ENCODE assay signal across 19 cellular contexts in genomic region chr2:120037995-120038541, GRCh38. TPM values are rescaled to one million over a fixed set of nuclear protein-coding genes. Genes with fewer than 3 reads are reported as not detected.
A peak's percentile ranks its signal among the peaks of the same experiment; 100 is the strongest.
DNase-seq lines count a peak whose midpoint lies in the region; ATAC-seq, FAIRE-seq and TF ChIP-seq lines count a peak whose summit lies in the region.
"Had no signal": no experiment of that assay in that cellular context is flagged by ENCODE, and none has a peak within 500 bp of the region (broad histone marks: within the 10 kb centered on the region; RNA-seq: fewer than 3 reads in every experiment).

No MANE protein-coding gene starts in this region.

- peak; percentile 27 for FAIRE-seq in islet of Langerhans (lab: Jason Lieb, UNC)
- FAIRE-seq: A549, RCC 7860 had no signal

- peaks cover 45% of the 10 kb centered on the region for H3K36me3 Mint-ChIP-seq in nephron progenitor cell (ENCODE audit: low read depth)
- H3K36me3 Mint-ChIP-seq: CD14-positive monocyte had no signal

- H3K4me3 Mint-ChIP-seq in nephron progenitor cell: no peak overlapping the region
- H3K4me3 Mint-ChIP-seq: B cell, CD14-positive monocyte, H9 had no signal

- DNase-seq in ELR (ENCODE audit: low read depth) (peak; percentile 46), M059J (ENCODE audit: low read depth) (peak; percentile 33), epithelial cell of esophagus (ENCODE audit: low read depth) (peak; percentile 27), left colon (no peak), nephron progenitor cell (no peak)
- DNase-seq in stimulated activated CD4-positive, alpha-beta T cell treated with anti-CD3 and anti-CD28 coated beads, Interleukin-1b, Interleukin-23, amount 100 ng/mL, for 48 hours: no peak
- DNase-seq: H9, Karpas-422, NCI-H1417 treated with DMSO at 0.1 percent for 48 hours, NCI-H187, NCI-H446, NCI-H526, SHP77 had no signal

- H3K27ac Mint-ChIP-seq in nephron progenitor cell: no peak overlapping the region
- H3K27ac Mint-ChIP-seq: B cell, CD14-positive monocyte, H9 had no signal

- TF ChIP-seq CTCF in epithelial cell of esophagus (IDR thresholded peaks at IDR 0.05; ENCODE audit: insufficient read depth, low read depth, low read length, missing control alignments) (no peak), nephron progenitor cell (IDR thresholded peaks at IDR 0.05) (no peak)

- no peaks in the 10 kb centered on the region for H3K27me3 Mint-ChIP-seq in nephron progenitor cell (ENCODE audit: low read depth, poor library complexity)
- H3K27me3 Mint-ChIP-seq: B cell had no signal

- H3K4me1 Mint-ChIP-seq in nephron progenitor cell: peaks cover 31% of the 10 kb centered on the region
- H3K4me1 Mint-ChIP-seq: CD14-positive monocyte had no signal

- intact Hi-C loops in left colon (cut with DNase I, micrococcal nuclease): no loop called here

- no peak for ATAC-seq in left colon
- ATAC-seq: A549 had no signal

- peaks cover 8% of the 10 kb centered on the region for H3K9me3 Mint-ChIP-seq in nephron progenitor cell

- H3K4me3 ChIP-seq in epithelial cell of esophagus (ENCODE audit: low read length): no peak overlapping the region
- H3K4me3 ChIP-seq: A549, SK-N-MC had no signal

RNA-seq across cellular contexts. Expression of gene EPB41L5, which starts 25.2 kb away (rescaled TPM):
- 5.8 and 15.4 TPM in 2 replicates for total RNA-seq in M059J (2014; rRNA removed; shearing (Covaris generic))
- total RNA-seq in left colon: 10 to 100 TPM; 30.3 to 30.8 TPM

Comparison
In these comparisons a context has a peak if more than half of its experiments do, and no peak if none do; other contexts are left out.
1. DNase-seq: peak in ELR (single experiment), M059J (single experiment) and epithelial cell of esophagus (single experiment); none in stimulated activated CD4-positive, alpha-beta T cell treated with anti-CD3 and anti-CD28 coated beads, Interleukin-1b, Interleukin-23, amount 100 ng/mL, for 48 hours (single experiment), left colon (0 of 2) and nephron progenitor cell (single experiment).